8 cellular contexts compared by ENCODE assay signal in genomic region chr7:73739387-73739767, GRCh38. TPM values are rescaled to one million over a fixed set of nuclear protein-coding genes. Genes with fewer than 3 reads are reported as not detected.
A peak's percentile ranks its signal among the peaks of the same experiment; 100 is the strongest.
DNase-seq lines count a peak whose midpoint lies in the region; ATAC-seq and TF ChIP-seq lines count a peak whose summit lies in the region.

No MANE protein-coding gene starts in this region.

- intact Hi-C loops in sciatic nerve (cut with DNase I), result loop anchor here (10.0 kb wide), 1 partner anchor 75 kb away; the partner anchor contains the start of gene VPS37D

- no peak for TF ChIP-seq CTCF in AG09309 (IDR thresholded peaks at IDR 0.05; ENCODE audit: control insufficient read depth, insufficient read depth, low read depth, low read length, missing control alignments)

- ATAC-seq in HG03520 (IDR thresholded peaks at IDR 0.05; ENCODE audit: unreplicated experiment) (peak; percentile 2), naive B cell (ENCODE audit: low read depth in 2 of 2) (peak in 1 of 2 donors; percentile 2), sciatic nerve (no peak), HG03432 (IDR thresholded peaks at IDR 0.05; ENCODE audit: unreplicated experiment) (no peak), HG03460 (IDR thresholded peaks at IDR 0.05; ENCODE audit: unreplicated experiment) (no peak)

- peaks cover 0 to 23% (median 9%) of the 10 kb centered on the region in 3 donors for H3K27me3 Mint-ChIP-seq in naive B cell

- peak overlapping the region; percentile 90 to 97 (median 96) for H3K4me3 Mint-ChIP-seq in naive B cell

- H3K27ac ChIP-seq in caudate nucleus (ENCODE audit: low read depth, low read length), result peak overlapping the region; percentile 94

- H3K4me1 Mint-ChIP-seq in naive B cell, result peaks cover 20 to 35% (median 32%) of the 10 kb centered on the region in 3 donors

- no peaks in the 10 kb centered on the region for H3K36me3 Mint-ChIP-seq in naive B cell

- H3K9me3 Mint-ChIP-seq in naive B cell, result no peaks in the 10 kb centered on the region

- peak overlapping the region; percentile 76 to 98 (median 97) for H3K27ac Mint-ChIP-seq in naive B cell

- peak overlapping the region; percentile 78 for H3K4me3 ChIP-seq in AG09309 (ENCODE audit: control insufficient read depth, low read depth, low read length)

- DNase-seq in AG09309 (ENCODE audit: low read depth) (no peak), caudate nucleus (lab: John Stamatoyannopoulos, UW) (peak in 6 of 61 donors; percentile 6 to 51 (median 44)), naive B cell (no peak), sciatic nerve (ENCODE audit: low spot score) (no peak), NCI-H187 (lab: John Stamatoyannopoulos, UW) (no peak)

RNA-seq across cellular contexts. Expression of gene ABHD11, which starts 0.8 kb away (rescaled TPM):
- 10 to 100 TPM in 5 of 6 donors, not detected in 1; 10.8 to 18.9 (median 14.0) TPM for polyA plus RNA-seq in naive B cell (ENCODE audit: low read depth in 6 of 6)
- total RNA-seq in sciatic nerve, result 10.7 TPM

RNA-seq across cellular contexts. Expression of gene STX1A, which starts 19.9 kb away (rescaled TPM):
- 1 to 10 TPM in 2 of 6 donors, under 1 TPM in 4; 0.35 to 2.3 (median 0.84) TPM for polyA plus RNA-seq in naive B cell (ENCODE audit: low read depth in 6 of 6)
- 7.5 TPM for total RNA-seq in sciatic nerve

RNA-seq across cellular contexts. Expression of gene CLDN3, which starts 30.7 kb away (rescaled TPM):
- not detected for polyA plus RNA-seq in naive B cell (ENCODE audit: low read depth in 6 of 6)
- not detected for total RNA-seq in sciatic nerve

RNA-seq across cellular contexts. Expression of gene BUD23, which starts 56.0 kb away (rescaled TPM):
- polyA plus RNA-seq in naive B cell (ENCODE audit: low read depth in 6 of 6), result 100 to 1,000 TPM; 129 to 249 (median 148) TPM
- total RNA-seq in sciatic nerve, result 47.4 TPM

RNA-seq across cellular contexts. Expression of gene DNAJC30, which starts 56.1 kb away (rescaled TPM):
- polyA plus RNA-seq in naive B cell (ENCODE audit: low read depth in 6 of 6), result 10 to 100 TPM in 5 of 6 donors, 1 to 10 TPM in 1; 9.9 to 15.4 (median 12.2) TPM
- 10.5 TPM for total RNA-seq in sciatic nerve
